Comparison of ENCODE assay signal across 2 cellular contexts in genomic region chr4:41877020-41877796, GRCh38.
TF ChIP-seq lines count a peak whose summit lies in the region.

No MANE protein-coding gene starts in this region.

TF ChIP-seq in GM23338, 12 proteins besides CTCF, POLR2A, EP300 and RAD21:
- TF ChIP-seq REST (IDR thresholded peaks at IDR 0.05; ENCODE audit: unreplicated experiment) (no peak), EZH2phosphoT487 (IDR thresholded peaks at IDR 0.05; ENCODE audit: unreplicated experiment) (no peak), NANOG (IDR thresholded peaks at IDR 0.05; ENCODE audit: borderline replicate concordance) (no peak), EZH2 (IDR thresholded peaks at IDR 0.05; ENCODE audit: low read depth, unreplicated experiment) (peak; percentile 42), ZNF114 (CRISPR knock-in tag; IDR thresholded peaks at IDR 0.05) (no peak), POLR2AphosphoS5 (IDR thresholded peaks at IDR 0.05; ENCODE audit: low read depth) (no peak), JUNB (IDR thresholded peaks at IDR 0.05; ENCODE audit: unreplicated experiment) (no peak)
TF ChIP-seq in GM23338: peak in this region for 1.

TF ChIP-seq in IMR-90, 13 proteins besides CTCF, POLR2A, EP300 and RAD21 (continued from another document):
- TF ChIP-seq ELK1 (IDR thresholded peaks at IDR 0.05; ENCODE audit: borderline replicate concordance, low read depth, low read length) (no peak), MAFK (IDR thresholded peaks at IDR 0.05; ENCODE audit: low read depth, low read length) (no peak), NFE2L2 (IDR thresholded peaks at IDR 0.05; ENCODE audit: low read depth, low read length) (no peak), RFX5 (IDR thresholded peaks at IDR 0.05; ENCODE audit: low read depth, low read length) (no peak), USF2 (IDR thresholded peaks at IDR 0.05; ENCODE audit: low read depth, low read length) (no peak), BHLHE40 (IDR thresholded peaks at IDR 0.05; ENCODE audit: low read depth, low read length) (no peak), FOS (IDR thresholded peaks at IDR 0.05; ENCODE audit: low read depth, low read length) (no peak), SMC3 (IDR thresholded peaks at IDR 0.05; ENCODE audit: low read depth, low read length) (no peak), MAZ (IDR thresholded peaks at IDR 0.05; ENCODE audit: borderline replicate concordance, low read depth, low read length) (no peak), RCOR1 (IDR thresholded peaks at IDR 0.05; ENCODE audit: insufficient replicate concordance, low read length) (no peak), MXI1 (IDR thresholded peaks at IDR 0.05; ENCODE audit: borderline replicate concordance, low read depth, low read length) (no peak)
